In the genomic region with DNA sequence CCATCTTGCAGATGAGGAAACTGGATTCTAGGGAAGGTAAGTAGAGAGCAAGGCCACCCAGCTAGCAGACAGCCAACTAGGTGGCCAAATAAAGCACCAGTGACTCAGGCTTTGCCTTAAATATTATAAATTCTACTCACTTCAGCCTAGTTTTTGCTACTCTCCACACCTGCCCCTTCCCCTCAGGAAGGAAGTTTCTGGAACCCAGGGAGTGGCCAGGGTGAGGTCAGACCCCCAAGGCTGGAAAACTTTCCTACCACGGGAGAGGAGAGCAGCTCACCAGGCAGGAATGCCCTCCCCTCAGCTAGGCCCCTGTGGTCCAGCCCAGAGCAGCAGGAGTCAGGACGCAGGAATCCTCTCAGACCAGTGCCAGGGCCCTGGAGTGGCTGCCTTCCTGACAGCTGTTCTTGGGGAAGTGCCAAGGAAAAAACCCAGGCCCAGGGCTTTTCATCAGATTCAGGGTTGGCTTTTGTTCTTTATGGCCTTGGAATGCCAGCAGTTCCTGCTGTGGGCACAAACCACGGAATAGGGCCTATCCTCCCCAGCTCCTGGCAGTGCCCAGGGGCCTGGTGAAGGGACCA, we compare ENCODE assay signal across 10 cellular contexts. TPM values are rescaled to one million over a fixed set of nuclear protein-coding genes. Genes with fewer than 3 reads are reported as not detected.
A peak's percentile ranks its signal among the peaks of the same experiment; 100 is the strongest.
DNase-seq lines count a peak whose midpoint lies in the region; ATAC-seq lines count a peak whose summit lies in the region.
"Had no signal": no experiment of that assay in that cellular context is flagged by ENCODE, and none has a peak within 500 bp of the region (broad histone marks: within the 10 kb centered on the region; RNA-seq: fewer than 3 reads in every experiment).

No MANE protein-coding gene starts in this region.

- H3K36me3 ChIP-seq in esophagus (ENCODE audit: control insufficient read depth in 2 of 2, insufficient read depth in 2 of 2, low read length in 1 of 2) (no peaks in the 10 kb centered on the region), muscle layer of duodenum (ENCODE audit: control insufficient read depth in 1 of 2, insufficient read depth in 2 of 2, low read length in 2 of 2) (no peaks in the 10 kb centered on the region)

- no peaks in the 10 kb centered on the region for H3K9me3 Mint-ChIP-seq in activated CD8-positive, alpha-beta T cell treated with anti-CD3 and anti-CD28 coated beads, Interleukin-2, amount 10 ng/mL, durations not matched to agents 7 days and 5 days (ENCODE audit: insufficient read depth)

- H3K4me1 Mint-ChIP-seq in activated CD8-positive, alpha-beta T cell treated with anti-CD3 and anti-CD28 coated beads, Interleukin-2, amount 10 ng/mL, durations not matched to agents 7 days and 5 days (ENCODE audit: low read depth) = no peaks in the 10 kb centered on the region

- POLR2A ChIA-PET in activated CD8-positive, alpha-beta T cell treated with anti-CD3 and anti-CD28 coated beads, Interleukin-2, amount 10 ng/mL, durations not matched to agents 7 days and 5 days (lab: Charles Lee) = no interaction called here

- ATAC-seq in activated CD8-positive, alpha-beta T cell treated with anti-CD3 and anti-CD28 coated beads, Interleukin-2, amount 10 ng/mL, durations not matched to agents 7 days and 5 days = no peak
- no peak for ATAC-seq in GM18868 (IDR thresholded peaks at IDR 0.05; ENCODE audit: unreplicated experiment)
- ATAC-seq in GM21528 (IDR thresholded peaks at IDR 0.05; ENCODE audit: low FRiP score, unreplicated experiment) = no peak
- ATAC-seq in GM18907 (IDR thresholded peaks at IDR 0.05; ENCODE audit: unreplicated experiment) = no peak
- ATAC-seq: T-helper 17 cell had no signal

- CTCF ChIA-PET in activated CD8-positive, alpha-beta T cell treated with anti-CD3 and anti-CD28 coated beads, Interleukin-2, amount 10 ng/mL, durations not matched to agents 7 days and 5 days (lab: Charles Lee) = no interaction called here

- peaks cover 5% of the 10 kb centered on the region in 2 donors for H3K4me1 ChIP-seq in esophagus (ENCODE audit: control insufficient read depth in 2 of 2, insufficient read depth in 2 of 2, low read length in 1 of 2)
- peaks cover 8 to 20% of the 10 kb centered on the region in 2 donors for H3K4me1 ChIP-seq in muscle layer of duodenum (ENCODE audit: control insufficient read depth in 1 of 2, insufficient read depth in 2 of 2, low read length in 2 of 2)

- H3K27ac ChIP-seq in esophagus (ENCODE audit: low read depth in 2 of 2, low read length in 1 of 2) = peak overlapping the region; percentile 41 to 83
- H3K27ac ChIP-seq in muscle layer of duodenum (ENCODE audit: low read length) = peak overlapping the region; percentile 91

- H3K4me3 ChIP-seq in esophagus (ENCODE audit: low read depth in 1 of 2, low read length in 2 of 2) = no peak overlapping the region
- no peak overlapping the region for H3K4me3 ChIP-seq in muscle layer of duodenum (ENCODE audit: low read depth in 1 of 2, low read length in 2 of 2)

- H3K27me3 ChIP-seq in esophagus (ENCODE audit: control insufficient read depth in 1 of 2, insufficient read depth in 2 of 2, low read length in 2 of 2) = no peaks in the 10 kb centered on the region
- no peaks in the 10 kb centered on the region for H3K27me3 ChIP-seq in muscle layer of duodenum (ENCODE audit: low read depth, low read length)

- no peak overlapping the region for H3K27ac Mint-ChIP-seq in activated CD8-positive, alpha-beta T cell treated with anti-CD3 and anti-CD28 coated beads, Interleukin-2, amount 10 ng/mL, durations not matched to agents 7 days and 5 days
- H3K27ac Mint-ChIP-seq: T-helper 17 cell had no signal

- in situ Hi-C loops in ACHN (cut with HindIII; ENCODE audit: low pct_ligation_motif_present, low pct_unique_long_range_greater_than_20kb, low sequenced_read_pairs) = no loop called here

- H3K27me3 Mint-ChIP-seq in activated CD8-positive, alpha-beta T cell treated with anti-CD3 and anti-CD28 coated beads, Interleukin-2, amount 10 ng/mL, durations not matched to agents 7 days and 5 days (ENCODE audit: low read depth) = peaks cover 44% of the 10 kb centered on the region

- WGBS in esophagus, 2 donors = 17 to 26% methylated on average over 3 of the region's 3 CpGs

- no peaks in the 10 kb centered on the region for H3K36me3 Mint-ChIP-seq in activated CD8-positive, alpha-beta T cell treated with anti-CD3 and anti-CD28 coated beads, Interleukin-2, amount 10 ng/mL, durations not matched to agents 7 days and 5 days (ENCODE audit: low read depth)

- H3K9me3 ChIP-seq in esophagus (ENCODE audit: control insufficient read depth in 2 of 2, insufficient read depth in 1 of 2, low read depth in 1 of 2, low read length in 1 of 2) (no peaks in the 10 kb centered on the region), muscle layer of duodenum (ENCODE audit: control insufficient read depth in 1 of 2, low read length in 2 of 2) (no peaks in the 10 kb centered on the region)

- DNase-seq in ACHN (peak; percentile 98), NCI-H226 (peak; percentile 99)
- no peak for DNase-seq in activated CD8-positive, alpha-beta T cell treated with anti-CD3 and anti-CD28 coated beads, Interleukin-2, amount 10 ng/mL, durations not matched to agents 7 days and 5 days
- DNase-seq: DMS153, T-helper 17 cell had no signal

- no peak overlapping the region for H3K4me3 Mint-ChIP-seq in activated CD8-positive, alpha-beta T cell treated with anti-CD3 and anti-CD28 coated beads, Interleukin-2, amount 10 ng/mL, durations not matched to agents 7 days and 5 days
- H3K4me3 Mint-ChIP-seq: T-helper 17 cell had no signal

RNA-seq across cellular contexts. Expression of a gene that starts 5.1 kb away (rescaled TPM):
- 1 to 10 TPM in 1 of 2 donors, under 1 TPM in 1; 0.28 to 4.0 TPM for polyA plus RNA-seq in esophagus
- under 1 TPM; 0.21 to 0.55 TPM for total RNA-seq in activated CD8-positive, alpha-beta T cell treated with anti-CD3 and anti-CD28 coated beads, Interleukin-2, amount 10 ng/mL, durations not matched to agents 7 days and 5 days
